10 cellular contexts compared by ENCODE assay signal in the genomic region with DNA sequence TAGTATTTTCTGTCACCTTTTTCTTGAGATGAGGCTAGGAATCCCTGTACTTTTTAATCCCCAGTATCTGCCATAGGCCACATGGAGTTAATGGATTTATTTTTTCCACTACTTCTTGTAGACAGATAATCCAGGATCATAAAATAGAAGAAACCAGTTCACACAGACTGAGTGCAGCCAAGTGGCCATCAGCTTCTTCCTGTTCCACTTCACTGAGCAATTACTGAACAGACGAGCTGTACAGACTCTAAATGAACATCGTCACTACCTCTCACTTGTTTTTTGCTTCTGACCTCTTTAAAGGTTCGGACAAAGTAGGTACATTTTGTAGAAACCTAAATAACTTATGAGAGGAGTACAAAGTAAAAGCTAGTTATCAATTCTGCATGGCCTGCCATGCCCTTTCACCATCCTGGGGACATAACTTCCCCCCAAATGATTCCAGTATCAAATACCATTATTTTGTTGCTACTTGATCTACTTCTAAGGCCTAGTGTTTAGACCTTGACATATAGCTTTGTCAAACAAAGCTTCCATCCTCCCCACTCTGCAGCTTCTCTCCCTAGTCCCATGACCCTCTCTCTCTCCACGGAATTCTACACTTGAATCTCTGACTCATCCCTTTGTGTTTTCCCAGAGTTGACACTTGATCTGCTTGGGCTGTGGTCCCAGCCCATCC. TPM values are rescaled to one million over a fixed set of nuclear protein-coding genes. Genes with fewer than 3 reads are reported as not detected.
DNase-seq lines count a peak whose midpoint lies in the region; ATAC-seq and TF ChIP-seq lines count a peak whose summit lies in the region.
"Had no signal": no experiment of that assay in that cellular context is flagged by ENCODE, and none has a peak within 500 bp of the region (broad histone marks: within the 10 kb centered on the region; RNA-seq: fewer than 3 reads in every experiment).

No MANE protein-coding gene starts in this region.

- intact Hi-C loops in activated CD8-positive, alpha-beta T cell treated with anti-CD3 and anti-CD28 coated beads for 36 hours (cut with micrococcal nuclease): no loop called here
- intact Hi-C loops in upper lobe of right lung (cut with DNase I): no loop called here

- peak overlapping the region; percentile 37 for H3K27ac Mint-ChIP-seq in activated CD8-positive, alpha-beta T cell treated with anti-CD3 and anti-CD28 coated beads for 36 hours
- no peak overlapping the region for H3K27ac Mint-ChIP-seq in activated CD8-positive, alpha-beta T cell treated with anti-CD3 and anti-CD28 coated beads, Interleukin-2, amount 10 ng/mL, durations not matched to agents 7 days and 5 days
- H3K27ac Mint-ChIP-seq: CD14-positive monocyte had no signal

- peaks cover 2% of the 10 kb centered on the region for H3K36me3 Mint-ChIP-seq in activated CD8-positive, alpha-beta T cell treated with anti-CD3 and anti-CD28 coated beads for 36 hours (ENCODE audit: low read depth)
- H3K36me3 Mint-ChIP-seq in activated CD8-positive, alpha-beta T cell treated with anti-CD3 and anti-CD28 coated beads, Interleukin-2, amount 10 ng/mL, durations not matched to agents 7 days and 5 days (ENCODE audit: low read depth): peaks cover 4% of the 10 kb centered on the region
- H3K36me3 Mint-ChIP-seq: CD14-positive monocyte had no signal

- no peak overlapping the region for H3K4me3 ChIP-seq in fibroblast of villous mesenchyme (ENCODE audit: low read depth, low read length)
- no peak overlapping the region for H3K4me3 ChIP-seq in upper lobe of right lung

- no peak overlapping the region for H3K4me3 Mint-ChIP-seq in activated CD8-positive, alpha-beta T cell treated with anti-CD3 and anti-CD28 coated beads for 36 hours
- no peak overlapping the region for H3K4me3 Mint-ChIP-seq in activated CD8-positive, alpha-beta T cell treated with anti-CD3 and anti-CD28 coated beads, Interleukin-2, amount 10 ng/mL, durations not matched to agents 7 days and 5 days
- H3K4me3 Mint-ChIP-seq: CD14-positive monocyte; central memory CD8-positive, alpha-beta T cell had no signal

- no peaks in the 10 kb centered on the region for H3K9me3 ChIP-seq in upper lobe of right lung

- peaks cover 1% of the 10 kb centered on the region for H3K9me3 Mint-ChIP-seq in activated CD8-positive, alpha-beta T cell treated with anti-CD3 and anti-CD28 coated beads for 36 hours
- H3K9me3 Mint-ChIP-seq in activated CD8-positive, alpha-beta T cell treated with anti-CD3 and anti-CD28 coated beads, Interleukin-2, amount 10 ng/mL, durations not matched to agents 7 days and 5 days (ENCODE audit: insufficient read depth): no peaks in the 10 kb centered on the region
- H3K9me3 Mint-ChIP-seq: central memory CD8-positive, alpha-beta T cell had no signal

- ATAC-seq in activated CD8-positive, alpha-beta T cell treated with anti-CD3 and anti-CD28 coated beads for 36 hours: no peak
- no peak for ATAC-seq in activated CD8-positive, alpha-beta T cell treated with anti-CD3 and anti-CD28 coated beads, Interleukin-2, amount 10 ng/mL, durations not matched to agents 7 days and 5 days
- ATAC-seq in upper lobe of right lung (peak; percentile 24), HG02763 (IDR thresholded peaks at IDR 0.05; ENCODE audit: unreplicated experiment) (no peak), HG02610 (IDR thresholded peaks at IDR 0.05; ENCODE audit: unreplicated experiment) (no peak)

- TF ChIP-seq CTCF in activated CD8-positive, alpha-beta T cell treated with anti-CD3 and anti-CD28 coated beads for 36 hours (IDR thresholded peaks at IDR 0.05): no peak
- TF ChIP-seq CTCF in fibroblast of villous mesenchyme (IDR thresholded peaks at IDR 0.05; ENCODE audit: insufficient read depth, low read depth, low read length): no peak
- no peak for TF ChIP-seq CTCF in upper lobe of right lung (IDR thresholded peaks at IDR 0.05)

- DNase-seq in activated CD8-positive, alpha-beta T cell treated with anti-CD3 and anti-CD28 coated beads for 36 hours: no peak
- no peak for DNase-seq in activated CD8-positive, alpha-beta T cell treated with anti-CD3 and anti-CD28 coated beads, Interleukin-2, amount 10 ng/mL, durations not matched to agents 7 days and 5 days
- DNase-seq in NCI-H82 (lab: John Stamatoyannopoulos, UW) (peak; percentile 75), fibroblast of villous mesenchyme (ENCODE audit: low read depth) (peak; percentile 84), upper lobe of right lung (no peak), HuH-7 (ENCODE audit: low spot score) (no peak)

- no peaks in the 10 kb centered on the region for H3K36me3 ChIP-seq in upper lobe of right lung

- H3K4me1 ChIP-seq in upper lobe of right lung: peaks cover 19% of the 10 kb centered on the region

- H3K4me1 Mint-ChIP-seq in activated CD8-positive, alpha-beta T cell treated with anti-CD3 and anti-CD28 coated beads for 36 hours (ENCODE audit: low read depth): peaks cover 47% of the 10 kb centered on the region
- H3K4me1 Mint-ChIP-seq in activated CD8-positive, alpha-beta T cell treated with anti-CD3 and anti-CD28 coated beads, Interleukin-2, amount 10 ng/mL, durations not matched to agents 7 days and 5 days (ENCODE audit: low read depth): peaks cover 34% of the 10 kb centered on the region

- CTCF ChIA-PET in activated CD8-positive, alpha-beta T cell treated with anti-CD3 and anti-CD28 coated beads for 36 hours (lab: Charles Lee): interaction anchor here (0.9 to 3.2 kb wide), 9 partner anchors 13 to 277 kb away, joined by 3 to 18 read pairs (median 4); no protein-coding TSS in a partner anchor
- CTCF ChIA-PET in activated CD8-positive, alpha-beta T cell treated with anti-CD3 and anti-CD28 coated beads, Interleukin-2, amount 10 ng/mL, durations not matched to agents 7 days and 5 days (lab: Charles Lee): interaction anchor here (1.0 to 5.3 kb wide), 11 partner anchors 9 to 277 kb away, joined by 3 to 44 read pairs (median 3); no protein-coding TSS in a partner anchor

- H3K27me3 ChIP-seq in upper lobe of right lung: no peaks in the 10 kb centered on the region

- POLR2A ChIA-PET in activated CD8-positive, alpha-beta T cell treated with anti-CD3 and anti-CD28 coated beads for 36 hours (lab: Charles Lee): interaction anchor here (0.8 to 1.0 kb wide), 3 partner anchors 58 to 277 kb away, joined by 3 to 4 read pairs (median 3); no protein-coding TSS in a partner anchor
- POLR2A ChIA-PET in activated CD8-positive, alpha-beta T cell treated with anti-CD3 and anti-CD28 coated beads, Interleukin-2, amount 10 ng/mL, durations not matched to agents 7 days and 5 days (lab: Charles Lee): no interaction called here

- H3K27ac ChIP-seq in upper lobe of right lung: no peak overlapping the region

- no peaks in the 10 kb centered on the region for H3K27me3 Mint-ChIP-seq in activated CD8-positive, alpha-beta T cell treated with anti-CD3 and anti-CD28 coated beads for 36 hours
- H3K27me3 Mint-ChIP-seq in activated CD8-positive, alpha-beta T cell treated with anti-CD3 and anti-CD28 coated beads, Interleukin-2, amount 10 ng/mL, durations not matched to agents 7 days and 5 days (ENCODE audit: low read depth): peaks cover 2% of the 10 kb centered on the region
- H3K27me3 Mint-ChIP-seq: central memory CD8-positive, alpha-beta T cell had no signal

RNA-seq across cellular contexts. Expression of gene ARHGAP18, which starts 34.4 kb away (rescaled TPM):
- total RNA-seq in activated CD8-positive, alpha-beta T cell treated with anti-CD3 and anti-CD28 coated beads for 36 hours: 1 to 10 TPM; 8.2 to 9.6 TPM
- 10 to 100 TPM; 11.9 to 12.1 TPM for total RNA-seq in activated CD8-positive, alpha-beta T cell treated with anti-CD3 and anti-CD28 coated beads, Interleukin-2, amount 10 ng/mL, durations not matched to agents 7 days and 5 days
- total RNA-seq in fibroblast of villous mesenchyme (30.9 and 47.1 TPM in 2 replicates), upper lobe of right lung (60.8 TPM)

Comparison
In these comparisons a context has a peak if more than half of its experiments do, and no peak if none do; other contexts are left out.
1. DNase-seq: peak in NCI-H82 (single experiment) and fibroblast of villous mesenchyme (single experiment); none in activated CD8-positive, alpha-beta T cell treated with anti-CD3 and anti-CD28 coated beads for 36 hours (single experiment), activated CD8-positive, alpha-beta T cell treated with anti-CD3 and anti-CD28 coated beads, Interleukin-2, amount 10 ng/mL, durations not matched to agents 7 days and 5 days (single experiment), upper lobe of right lung (single experiment) and HuH-7 (single experiment).